1 cellular context compared by ENCODE assay signal in genomic region chr10:103021897-103022286, GRCh38.
TF ChIP-seq lines count a peak whose summit lies in the region.

No MANE protein-coding gene starts in this region.

TF ChIP-seq in K562, 482 proteins besides CTCF, POLR2A, EP300 and RAD21 (continued from another document and continues in another):
- TF ChIP-seq, protein P1, sequence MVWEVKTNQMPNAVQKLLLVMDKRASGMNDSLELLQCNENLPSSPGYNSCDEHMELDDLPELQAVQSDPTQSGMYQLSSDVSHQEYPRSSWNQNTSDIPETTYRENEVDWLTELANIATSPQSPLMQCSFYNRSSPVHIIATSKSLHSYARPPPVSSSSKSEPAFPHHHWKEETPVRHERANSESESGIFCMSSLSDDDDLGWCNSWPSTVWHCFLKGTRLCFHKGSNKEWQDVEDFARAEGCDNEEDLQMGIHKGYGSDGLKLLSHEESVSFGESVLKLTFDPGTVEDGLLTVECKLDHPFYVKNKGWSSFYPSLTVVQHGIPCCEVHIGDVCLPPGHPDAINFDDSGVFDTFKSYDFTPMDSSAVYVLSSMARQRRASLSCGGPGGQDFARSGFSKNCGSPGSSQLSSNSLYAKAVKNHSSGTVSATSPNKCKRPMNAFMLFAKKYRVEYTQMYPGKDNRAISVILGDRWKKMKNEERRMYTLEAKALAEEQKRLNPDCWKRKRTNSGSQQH (CRISPR knock-in tag; IDR thresholded peaks at IDR 0.05) = no peak
- no peak for TF ChIP-seq ZNF408 (CRISPR knock-in tag; IDR thresholded peaks at IDR 0.05; ENCODE audit: low read depth)
- no peak for TF ChIP-seq PTTG1 (tag; IDR thresholded peaks at IDR 0.05; ENCODE audit: low read depth)
- no peak for TF ChIP-seq PBX2 (CRISPR knock-in tag; IDR thresholded peaks at IDR 0.05; ENCODE audit: low read depth)
- 0 out of 2 replicates have a peak, but pooled peaks have one; percentile 14 for TF ChIP-seq PBX2 (tag; conservative IDR thresholded peaks at IDR 0.05; ENCODE audit: low read depth)
- TF ChIP-seq CREM (IDR thresholded peaks at IDR 0.05; ENCODE audit: low read depth) = peak; percentile 31; the same call in 1 of the 2 replicates
- TF ChIP-seq ZFX (CRISPR knock-in tag; IDR thresholded peaks at IDR 0.05) = no peak
- TF ChIP-seq HNRNPH1 (optimal IDR thresholded peaks at IDR 0.05; ENCODE audit: low read depth, low read length) = no peak
- no peak for TF ChIP-seq HOXB6 (CRISPR knock-in tag; IDR thresholded peaks at IDR 0.05; ENCODE audit: borderline replicate concordance)
- TF ChIP-seq, protein P2, sequence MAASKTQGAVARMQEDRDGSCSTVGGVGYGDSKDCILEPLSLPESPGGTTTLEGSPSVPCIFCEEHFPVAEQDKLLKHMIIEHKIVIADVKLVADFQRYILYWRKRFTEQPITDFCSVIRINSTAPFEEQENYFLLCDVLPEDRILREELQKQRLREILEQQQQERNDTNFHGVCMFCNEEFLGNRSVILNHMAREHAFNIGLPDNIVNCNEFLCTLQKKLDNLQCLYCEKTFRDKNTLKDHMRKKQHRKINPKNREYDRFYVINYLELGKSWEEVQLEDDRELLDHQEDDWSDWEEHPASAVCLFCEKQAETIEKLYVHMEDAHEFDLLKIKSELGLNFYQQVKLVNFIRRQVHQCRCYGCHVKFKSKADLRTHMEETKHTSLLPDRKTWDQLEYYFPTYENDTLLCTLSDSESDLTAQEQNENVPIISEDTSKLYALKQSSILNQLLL (CRISPR knock-in tag; IDR thresholded peaks at IDR 0.05; ENCODE audit: borderline replicate concordance) = no peak
- TF ChIP-seq DACH1 (IDR thresholded peaks at IDR 0.05; ENCODE audit: partially characterized antibody) = no peak
- TF ChIP-seq SNRNP70 (optimal IDR thresholded peaks at IDR 0.05; ENCODE audit: low read depth, low read length) = no peak
- TF ChIP-seq BACH1 (tag; IDR thresholded peaks at IDR 0.05) = 0 out of 2 replicates have a peak, but pooled peaks have one; percentile 51
- TF ChIP-seq CGGBP1 (CRISPR knock-in tag; IDR thresholded peaks at IDR 0.05) = no peak
- no peak for TF ChIP-seq ZNF224 (CRISPR knock-in tag; IDR thresholded peaks at IDR 0.05)
- no peak for TF ChIP-seq RBM15 (IDR thresholded peaks at IDR 0.05; ENCODE audit: insufficient read depth, low read length)
- no peak for TF ChIP-seq DMBX1 (CRISPR knock-in tag; IDR thresholded peaks at IDR 0.05; ENCODE audit: borderline replicate concordance)
- no peak for TF ChIP-seq SRF (CRISPR knock-in tag; IDR thresholded peaks at IDR 0.05)
- no peak for TF ChIP-seq SMAD2 (IDR thresholded peaks at IDR 0.05; ENCODE audit: low read depth, low read length)
- TF ChIP-seq ZNF143 (CRISPR knock-in tag; IDR thresholded peaks at IDR 0.05) = no peak
- no peak for TF ChIP-seq HIVEP1 (CRISPR knock-in tag; IDR thresholded peaks at IDR 0.05)
- TF ChIP-seq, protein P3, sequence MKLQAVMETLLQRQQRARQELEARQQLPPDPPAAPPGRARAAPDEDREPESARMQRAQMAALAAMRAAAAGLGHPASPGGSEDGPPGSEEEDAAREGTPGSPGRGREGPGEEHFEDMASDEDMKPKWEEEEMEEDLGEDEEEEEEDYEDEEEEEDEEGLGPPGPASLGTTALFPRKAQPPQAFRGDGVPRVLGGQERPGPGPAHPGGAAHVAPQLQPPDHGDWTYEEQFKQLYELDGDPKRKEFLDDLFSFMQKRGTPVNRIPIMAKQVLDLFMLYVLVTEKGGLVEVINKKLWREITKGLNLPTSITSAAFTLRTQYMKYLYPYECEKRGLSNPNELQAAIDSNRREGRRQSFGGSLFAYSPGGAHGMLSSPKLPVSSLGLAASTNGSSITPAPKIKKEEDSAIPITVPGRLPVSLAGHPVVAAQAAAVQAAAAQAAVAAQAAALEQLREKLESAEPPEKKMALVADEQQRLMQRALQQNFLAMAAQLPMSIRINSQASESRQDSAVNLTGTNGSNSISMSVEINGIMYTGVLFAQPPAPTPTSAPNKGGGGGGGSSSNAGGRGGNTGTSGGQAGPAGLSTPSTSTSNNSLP (IDR thresholded peaks at IDR 0.05; ENCODE audit: borderline replicate concordance, low read depth, low read length) = no peak
- TF ChIP-seq HMGXB4 (CRISPR knock-in tag; IDR thresholded peaks at IDR 0.05) = no peak
- TF ChIP-seq ATF1 (CRISPR knock-in tag; IDR thresholded peaks at IDR 0.05) = no peak
- 0 out of 2 replicates have a peak, but pooled peaks have one; percentile 15 for TF ChIP-seq ATF1 (tag; IDR thresholded peaks at IDR 0.05)
- TF ChIP-seq PCBP1 (IDR thresholded peaks at IDR 0.05; ENCODE audit: low read depth, low read length, poor library complexity, severe bottlenecking) = no peak
- no peak for TF ChIP-seq ELK3 (CRISPR knock-in tag; IDR thresholded peaks at IDR 0.05)
- peak; percentile 39; the same call in 1 of the 2 replicates for TF ChIP-seq EP400 (IDR thresholded peaks at IDR 0.05)
- TF ChIP-seq RBFOX2 (IDR thresholded peaks at IDR 0.05; ENCODE audit: low read depth, low read length) = no peak
- TF ChIP-seq ARID2 (IDR thresholded peaks at IDR 0.05) = no peak
- TF ChIP-seq, protein P4, sequence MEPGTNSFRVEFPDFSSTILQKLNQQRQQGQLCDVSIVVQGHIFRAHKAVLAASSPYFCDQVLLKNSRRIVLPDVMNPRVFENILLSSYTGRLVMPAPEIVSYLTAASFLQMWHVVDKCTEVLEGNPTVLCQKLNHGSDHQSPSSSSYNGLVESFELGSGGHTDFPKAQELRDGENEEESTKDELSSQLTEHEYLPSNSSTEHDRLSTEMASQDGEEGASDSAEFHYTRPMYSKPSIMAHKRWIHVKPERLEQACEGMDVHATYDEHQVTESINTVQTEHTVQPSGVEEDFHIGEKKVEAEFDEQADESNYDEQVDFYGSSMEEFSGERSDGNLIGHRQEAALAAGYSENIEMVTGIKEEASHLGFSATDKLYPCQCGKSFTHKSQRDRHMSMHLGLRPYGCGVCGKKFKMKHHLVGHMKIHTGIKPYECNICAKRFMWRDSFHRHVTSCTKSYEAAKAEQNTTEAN (CRISPR knock-in tag; IDR thresholded peaks at IDR 0.05) = no peak
- TF ChIP-seq, protein P5, sequence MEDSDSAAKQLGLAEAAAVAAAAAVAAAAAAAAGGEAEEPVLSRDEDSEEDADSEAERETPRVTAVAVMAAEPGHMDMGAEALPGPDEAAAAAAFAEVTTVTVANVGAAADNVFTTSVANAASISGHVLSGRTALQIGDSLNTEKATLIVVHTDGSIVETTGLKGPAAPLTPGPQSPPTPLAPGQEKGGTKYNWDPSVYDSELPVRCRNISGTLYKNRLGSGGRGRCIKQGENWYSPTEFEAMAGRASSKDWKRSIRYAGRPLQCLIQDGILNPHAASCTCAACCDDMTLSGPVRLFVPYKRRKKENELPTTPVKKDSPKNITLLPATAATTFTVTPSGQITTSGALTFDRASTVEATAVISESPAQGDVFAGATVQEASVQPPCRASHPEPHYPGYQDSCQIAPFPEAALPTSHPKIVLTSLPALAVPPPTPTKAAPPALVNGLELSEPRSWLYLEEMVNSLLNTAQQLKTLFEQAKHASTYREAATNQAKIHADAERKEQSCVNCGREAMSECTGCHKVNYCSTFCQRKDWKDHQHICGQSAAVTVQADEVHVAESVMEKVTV (CRISPR knock-in tag; IDR thresholded peaks at IDR 0.05) = no peak
- peak; percentile 60 for TF ChIP-seq ATF3 (IDR thresholded peaks at IDR 0.05)
- TF ChIP-seq ATF3 (CRISPR knock-in tag; conservative IDR thresholded peaks at IDR 0.05) = no peak
- no peak for TF ChIP-seq STAT5B (CRISPR knock-in tag; IDR thresholded peaks at IDR 0.05)
- TF ChIP-seq MAFK (IDR thresholded peaks at IDR 0.05; ENCODE audit: low read length) = no peak
- TF ChIP-seq ZNF316 (IDR thresholded peaks at IDR 0.05) = peak; percentile 23; the same call in 1 of the 2 replicates
- TF ChIP-seq NR2C2 (CRISPR knock-in tag; IDR thresholded peaks at IDR 0.05) = no peak
- TF ChIP-seq NR2C2 (tag; IDR thresholded peaks at IDR 0.05) = 0 out of 2 replicates have a peak, but pooled peaks have one; percentile 21
- no peak for TF ChIP-seq E2F4 (CRISPR knock-in tag; IDR thresholded peaks at IDR 0.05; ENCODE audit: low read depth)
- TF ChIP-seq NFXL1 (CRISPR knock-in tag; IDR thresholded peaks at IDR 0.05) = no peak
- no peak for TF ChIP-seq GMEB1 (CRISPR knock-in tag; IDR thresholded peaks at IDR 0.05)
- TF ChIP-seq BDP1 (IDR thresholded peaks at IDR 0.05; ENCODE audit: insufficient read depth, insufficient read length) = no peak
- TF ChIP-seq U2AF1 (optimal IDR thresholded peaks at IDR 0.05; ENCODE audit: low read depth, low read length) = no peak
- TF ChIP-seq NR2C1 (IDR thresholded peaks at IDR 0.05) = peak; percentile 7; the same call in 1 of the 2 replicates
- no peak for TF ChIP-seq NR2C1 (tag; IDR thresholded peaks at IDR 0.05)
- TF ChIP-seq, protein P6, sequence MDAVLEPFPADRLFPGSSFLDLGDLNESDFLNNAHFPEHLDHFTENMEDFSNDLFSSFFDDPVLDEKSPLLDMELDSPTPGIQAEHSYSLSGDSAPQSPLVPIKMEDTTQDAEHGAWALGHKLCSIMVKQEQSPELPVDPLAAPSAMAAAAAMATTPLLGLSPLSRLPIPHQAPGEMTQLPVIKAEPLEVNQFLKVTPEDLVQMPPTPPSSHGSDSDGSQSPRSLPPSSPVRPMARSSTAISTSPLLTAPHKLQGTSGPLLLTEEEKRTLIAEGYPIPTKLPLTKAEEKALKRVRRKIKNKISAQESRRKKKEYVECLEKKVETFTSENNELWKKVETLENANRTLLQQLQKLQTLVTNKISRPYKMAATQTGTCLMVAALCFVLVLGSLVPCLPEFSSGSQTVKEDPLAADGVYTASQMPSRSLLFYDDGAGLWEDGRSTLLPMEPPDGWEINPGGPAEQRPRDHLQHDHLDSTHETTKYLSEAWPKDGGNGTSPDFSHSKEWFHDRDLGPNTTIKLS (IDR thresholded peaks at IDR 0.05; ENCODE audit: borderline replicate concordance, low read depth) = peak; percentile 71; the same call in 1 of the 2 replicates
- no peak for TF ChIP-seq L3MBTL2 (IDR thresholded peaks at IDR 0.05)
- no peak for TF ChIP-seq ZKSCAN1 (IDR thresholded peaks at IDR 0.05; ENCODE audit: low read depth, low read length)
